Comparison of ENCODE assay signal across 8 cellular contexts in genomic region chr17:15999974-16000827, GRCh38. TPM values are rescaled to one million over a fixed set of nuclear protein-coding genes. Genes with fewer than 3 reads are reported as not detected.
DNase-seq lines count a peak whose midpoint lies in the region; ATAC-seq and TF ChIP-seq lines count a peak whose summit lies in the region.

No MANE protein-coding gene starts in this region.

- H3K4me1 Mint-ChIP-seq in Caco-2 (ENCODE audit: low read depth, unreplicated experiment), result peaks cover 15% of the 10 kb centered on the region
- peaks cover 22% of the 10 kb centered on the region for H3K4me1 Mint-ChIP-seq in T-helper 1 cell treated with Interleukin-12 subunit alpha and Interleukin-12 subunit beta and Interleukin-4 antibody, amounts not matched to agents 30 μg/mL and 1 μg/mL, for 36 hours (ENCODE audit: low read depth)
- peaks cover 22% of the 10 kb centered on the region for H3K4me1 Mint-ChIP-seq in nephron

- H3K36me3 Mint-ChIP-seq in Caco-2 (ENCODE audit: insufficient read depth, unreplicated experiment) (peaks cover 55% of the 10 kb centered on the region), nephron (ENCODE audit: low read depth) (peaks cover 47% of the 10 kb centered on the region)
- H3K36me3 Mint-ChIP-seq in T-helper 1 cell treated with Interleukin-12 subunit alpha and Interleukin-12 subunit beta and Interleukin-4 antibody, amounts not matched to agents 30 μg/mL and 1 μg/mL, for 36 hours (ENCODE audit: low read depth), result peaks cover 38% of the 10 kb centered on the region

- H3K27me3 ChIP-seq in Caco-2 (replicated peaks; ENCODE audit: control insufficient read depth, insufficient read depth, low read length) (no peaks in the 10 kb centered on the region), esophagus (ENCODE audit: control insufficient read depth in 1 of 2, insufficient read depth in 2 of 2, low read length in 2 of 2) (no peaks in the 10 kb centered on the region)

- ATAC-seq in GM19372 (IDR thresholded peaks at IDR 0.05; ENCODE audit: low read depth, unreplicated experiment), result peak; percentile 34
- peak; percentile 33 for ATAC-seq in HG03520 (IDR thresholded peaks at IDR 0.05; ENCODE audit: unreplicated experiment)

- no peaks in the 10 kb centered on the region for H3K9me3 Mint-ChIP-seq in Caco-2 (ENCODE audit: unreplicated experiment)
- H3K9me3 Mint-ChIP-seq in T-helper 1 cell treated with Interleukin-12 subunit alpha and Interleukin-12 subunit beta and Interleukin-4 antibody, amounts not matched to agents 30 μg/mL and 1 μg/mL, for 36 hours, result no peaks in the 10 kb centered on the region
- peaks cover 4% of the 10 kb centered on the region for H3K9me3 Mint-ChIP-seq in nephron

- H3K4me1 ChIP-seq in Caco-2 (no peaks in the 10 kb centered on the region), esophagus (ENCODE audit: control insufficient read depth in 2 of 2, insufficient read depth in 2 of 2, low read length in 1 of 2) (no peaks in the 10 kb centered on the region)

- CTCF ChIA-PET in Caco-2 (lab: Charles Lee), result interaction anchor here (0.8 to 3.2 kb wide), 4 partner anchors 30 to 380 kb away, joined by 3 to 19 read pairs (median 4); partner anchors contain the start of genes ADORA2B and UBB

- TF ChIP-seq CTCF in Caco-2 (IDR thresholded peaks at IDR 0.05; ENCODE audit: insufficient read depth in 1 of 2, low read depth in 1 of 2, low read length in 1 of 2, severe bottlenecking in 1 of 2, unreplicated experiment in 1 of 2) (no peak), nephron (IDR thresholded peaks at IDR 0.05; ENCODE audit: unreplicated experiment in 3 of 3) (no peak)

- H3K4me3 ChIP-seq in Caco-2 (ENCODE audit: low read depth, low read length) (peak overlapping the region; percentile 69), esophagus (ENCODE audit: low read depth in 1 of 2, low read length in 2 of 2) (peak overlapping the region; percentile 53 to 87)

- H3K27ac ChIP-seq in esophagus (ENCODE audit: low read depth in 2 of 2, low read length in 1 of 2), result peak overlapping the region; percentile 97 to 98

- DNase-seq in Caco-2 (no peak), GM19240 (ENCODE audit: insufficient read length, low spot score) (no peak), NCI-H2107 (lab: John Stamatoyannopoulos, UW) (no peak)

- no TSS peak for BruUV-seq in Caco-2 (replicated peaks; lab: Mats Ljungman, UMichigan)

- H3K36me3 ChIP-seq in Caco-2 (ENCODE audit: control insufficient read depth, insufficient read depth, low read length) (no peaks in the 10 kb centered on the region; the same call in 1 of the 2 replicates), esophagus (ENCODE audit: control insufficient read depth in 2 of 2, insufficient read depth in 2 of 2, low read length in 1 of 2) (peaks cover 5% of the 10 kb centered on the region in 2 donors)

- intact Hi-C loops in Caco-2 (cut with micrococcal nuclease; ENCODE audit: unreplicated experiment), result no loop called here

- H3K27ac Mint-ChIP-seq in Caco-2 (ENCODE audit: unreplicated experiment) (peak overlapping the region; percentile 69), nephron (peak overlapping the region; percentile 69 to 90 (median 85))
- H3K27ac Mint-ChIP-seq in T-helper 1 cell treated with Interleukin-12 subunit alpha and Interleukin-12 subunit beta and Interleukin-4 antibody, amounts not matched to agents 30 μg/mL and 1 μg/mL, for 36 hours, result peak overlapping the region; percentile 94

- H3K27me3 Mint-ChIP-seq in Caco-2 (ENCODE audit: insufficient read depth, unreplicated experiment) (no peaks in the 10 kb centered on the region), nephron (ENCODE audit: low read depth) (no peaks in the 10 kb centered on the region)
- no peaks in the 10 kb centered on the region for H3K27me3 Mint-ChIP-seq in T-helper 1 cell treated with Interleukin-12 subunit alpha and Interleukin-12 subunit beta and Interleukin-4 antibody, amounts not matched to agents 30 μg/mL and 1 μg/mL, for 36 hours (ENCODE audit: low read depth)

- POLR2A ChIA-PET in Caco-2 (lab: Charles Lee), result no interaction called here

- no peaks in the 10 kb centered on the region for H3K9me3 ChIP-seq in Caco-2
- H3K9me3 ChIP-seq in esophagus (ENCODE audit: control insufficient read depth in 2 of 2, insufficient read depth in 1 of 2, low read depth in 1 of 2, low read length in 1 of 2), result no peaks in the 10 kb centered on the region

- WGBS in esophagus, 2 donors, result 1% methylated on average over 44 to 64 of the region's 64 CpGs

- peak overlapping the region; percentile 82 for H3K4me3 Mint-ChIP-seq in Caco-2 (ENCODE audit: unreplicated experiment)
- peak overlapping the region; percentile 99 for H3K4me3 Mint-ChIP-seq in T-helper 1 cell treated with Interleukin-12 subunit alpha and Interleukin-12 subunit beta and Interleukin-4 antibody, amounts not matched to agents 30 μg/mL and 1 μg/mL, for 36 hours
- H3K4me3 Mint-ChIP-seq in nephron, result peak overlapping the region; percentile 89 to 94 (median 93)

RNA-seq across cellular contexts. Expression of gene TTC19, which starts 0.6 kb away (rescaled TPM):
- total RNA-seq in Caco-2 (2022), result 20.2 and 21.9 TPM in 2 replicates
- 10 to 100 TPM; 10.3 to 13.9 TPM for polyA plus RNA-seq in esophagus

RNA-seq across cellular contexts. Expression of gene ZSWIM7, which starts 0.7 kb away (rescaled TPM):
- total RNA-seq in Caco-2 (2022), result 10.4 and 13.8 TPM in 2 replicates
- 10 to 100 TPM; 13.9 to 15.6 TPM for polyA plus RNA-seq in esophagus

RNA-seq across cellular contexts. Expression of gene ADORA2B, which starts 55.3 kb away (rescaled TPM):
- 1.5 and 2.5 TPM in 2 replicates for total RNA-seq in Caco-2 (2022)
- 10 to 100 TPM in 1 of 2 donors, 1 to 10 TPM in 1; 4.4 to 11.6 TPM for polyA plus RNA-seq in esophagus
